ENCODE assay signal across 9 cellular contexts in the genomic region with DNA sequence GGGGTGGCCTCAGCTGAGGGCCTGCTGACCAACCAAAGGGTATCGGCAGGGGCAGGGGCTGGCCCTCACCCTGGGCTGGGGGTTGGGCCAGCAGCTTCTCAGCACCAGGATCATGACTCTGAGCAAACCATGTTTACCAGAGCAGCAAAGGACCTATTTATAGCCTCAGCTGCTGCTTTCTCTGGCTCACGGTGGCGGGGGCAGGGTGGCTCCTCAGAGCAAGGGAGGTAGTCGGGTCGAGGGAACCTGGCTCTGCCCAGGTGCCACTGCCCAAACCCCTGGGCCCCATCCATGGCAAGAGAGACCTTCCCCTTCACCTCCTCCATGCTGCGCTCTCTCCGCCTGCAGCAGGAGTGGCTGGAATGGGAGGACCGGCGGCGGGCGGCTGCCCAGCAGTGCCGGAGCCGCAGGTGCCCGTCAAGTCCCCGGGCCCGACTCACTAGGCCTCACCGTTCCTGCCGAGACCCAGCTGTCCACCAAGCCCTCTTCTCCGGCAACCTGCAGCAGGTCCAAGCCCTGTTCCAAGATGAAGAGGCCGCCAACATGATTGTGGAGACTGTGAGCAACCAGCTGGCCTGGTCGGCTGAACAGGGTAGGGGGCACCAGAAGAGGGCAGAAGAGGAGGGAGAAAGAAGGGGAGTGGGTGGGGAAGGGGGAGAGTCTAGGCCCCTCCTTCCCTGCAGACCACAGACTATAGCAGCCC. TPM values are rescaled to one million over a fixed set of nuclear protein-coding genes. Genes with fewer than 3 reads are reported as not detected.
DNase-seq lines count a peak whose midpoint lies in the region; ATAC-seq and TF ChIP-seq lines count a peak whose summit lies in the region.
"Had no signal": no experiment of that assay in that cellular context is flagged by ENCODE, and none has a peak within 500 bp of the region (broad histone marks: within the 10 kb centered on the region; RNA-seq: fewer than 3 reads in every experiment).

A gene with protein sequence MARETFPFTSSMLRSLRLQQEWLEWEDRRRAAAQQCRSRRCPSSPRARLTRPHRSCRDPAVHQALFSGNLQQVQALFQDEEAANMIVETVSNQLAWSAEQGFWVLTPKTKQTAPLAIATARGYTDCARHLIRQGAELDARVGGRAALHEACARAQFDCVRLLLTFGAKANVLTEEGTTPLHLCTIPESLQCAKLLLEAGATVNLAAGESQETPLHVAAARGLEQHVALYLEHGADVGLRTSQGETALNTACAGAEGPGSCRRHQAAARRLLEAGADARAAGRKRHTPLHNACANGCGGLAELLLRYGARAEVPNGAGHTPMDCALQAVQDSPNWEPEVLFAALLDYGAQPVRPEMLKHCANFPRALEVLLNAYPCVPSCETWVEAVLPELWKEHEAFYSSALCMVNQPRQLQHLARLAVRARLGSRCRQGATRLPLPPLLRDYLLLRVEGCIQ (plus strand): TSS at position 206 of the 703 bp plus-strand sequence. CDS start 86 bp downstream, at position 292.

- no peaks in the 10 kb centered on the region for H3K27me3 ChIP-seq in upper lobe of right lung

- no peaks in the 10 kb centered on the region for H3K9me3 ChIP-seq in upper lobe of right lung

- H3K27ac ChIP-seq in upper lobe of right lung: no peak within 1 kb of the TSS

- ATAC-seq in upper lobe of right lung (peak; percentile 6), HG03457 (IDR thresholded peaks at IDR 0.05; ENCODE audit: unreplicated experiment) (no peak), HG03159 (IDR thresholded peaks at IDR 0.05; ENCODE audit: unreplicated experiment) (no peak)

- DNase-seq in NCI-H510A treated with DMSO at 0.1 percent for 48 hours (lab: John Stamatoyannopoulos, UW) (peak; percentile 52), NCI-H510A (lab: John Stamatoyannopoulos, UW) (no peak), cardiac fibroblast (ENCODE audit: low read depth in 2 of 2) (peak; percentile 23 to 33), left kidney (ENCODE audit: low read depth, low spot score) (peak; percentile 70), upper lobe of right lung (no peak), activated gamma-delta T cell treated with Interleukin-2 at 50 U/mL for 16 hours (no peak)

- intact Hi-C loops in upper lobe of right lung (cut with DNase I): no loop called here

- no peaks in the 10 kb centered on the region for H3K36me3 ChIP-seq in upper lobe of right lung

- H3K4me3 ChIP-seq in cardiac fibroblast (replicated peaks in 1 of 2; ENCODE audit: low read depth in 2 of 2, low read length in 2 of 2): no peak within 1 kb of the TSS
- H3K4me3 ChIP-seq in upper lobe of right lung: no peak within 1 kb of the TSS

- H3K4me1 ChIP-seq in upper lobe of right lung: peaks cover 8% of the 10 kb centered on the region

- no peak for TF ChIP-seq CTCF in cardiac fibroblast (IDR thresholded peaks at IDR 0.05; ENCODE audit: low read depth, low read length)
- TF ChIP-seq CTCF in upper lobe of right lung (IDR thresholded peaks at IDR 0.05): no peak

RNA-seq across cellular contexts. Expression of the gene that starts here (rescaled TPM):
- total RNA-seq in upper lobe of right lung: not detected
- total RNA-seq: mesenteric fat pad had no signal

Comparison
In these comparisons a context has a peak if more than half of its experiments do, and no peak if none do; other contexts are left out.
1. DNase-seq: peak in NCI-H510A treated with DMSO at 0.1 percent for 48 hours (single experiment), cardiac fibroblast (2 of 2) and left kidney (single experiment); none in NCI-H510A (single experiment), upper lobe of right lung (single experiment) and activated gamma-delta T cell treated with Interleukin-2 at 50 U/mL for 16 hours (single experiment).
2. Peak in ATAC-seq in upper lobe of right lung; RNA of the gene not detected or under 1 TPM.